ENCODE assay signal across 12 cellular contexts in the genomic region with DNA sequence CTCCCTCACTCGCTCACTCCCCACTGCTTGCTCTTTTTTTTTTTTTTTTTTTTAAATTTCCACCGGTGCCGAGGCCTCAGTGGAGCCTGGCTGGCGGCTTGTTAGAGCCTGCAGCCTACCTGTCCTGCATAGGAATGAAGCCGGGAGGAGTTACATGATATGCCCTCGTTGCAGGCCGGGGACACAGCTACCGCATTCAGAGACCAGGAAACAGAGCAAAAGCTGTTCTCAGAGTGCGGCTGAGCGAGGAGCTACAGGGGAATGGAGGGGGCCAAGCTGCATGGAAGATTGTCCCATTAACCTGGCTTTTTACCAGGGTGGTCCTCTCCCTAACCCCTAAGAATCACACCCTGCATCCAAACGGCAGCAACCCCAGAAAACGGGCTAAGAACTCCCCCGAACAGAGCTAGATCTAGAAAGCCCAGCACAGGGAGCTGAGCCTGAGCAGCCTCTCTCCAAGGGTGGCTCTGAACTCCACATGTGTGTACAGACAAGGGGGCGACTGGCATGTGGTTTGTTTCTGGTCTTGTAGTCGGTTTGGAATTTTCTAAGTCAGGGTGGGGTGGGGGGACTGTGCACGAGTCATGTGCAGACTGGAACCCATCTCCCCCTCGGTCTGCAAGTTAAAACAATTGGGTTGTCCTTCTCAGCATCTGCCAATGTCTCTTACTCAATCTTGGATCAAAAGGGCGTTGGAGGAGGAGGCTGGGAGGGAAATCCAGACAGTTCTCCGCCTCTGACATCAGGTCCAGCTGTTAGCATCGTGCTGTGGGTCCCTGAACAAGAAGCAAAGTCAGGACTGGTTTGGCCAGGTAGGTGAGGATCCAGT.
DNase-seq lines count a peak whose midpoint lies in the region; ATAC-seq and TF ChIP-seq lines count a peak whose summit lies in the region.
"Had no signal": no experiment of that assay in that cellular context is flagged by ENCODE, and none has a peak within 500 bp of the region (broad histone marks: within the 10 kb centered on the region; RNA-seq: fewer than 3 reads in every experiment).

No MANE protein-coding gene starts in this region.

- DNase-seq in Right ventricle myocardium superior: no peak
- no peak for DNase-seq in cardiac septum (ENCODE audit: low spot score)
- DNase-seq in fibroblast of gingiva (ENCODE audit: low read depth): peak; percentile 42
- DNase-seq in mesothelial cell of epicardium (ENCODE audit: low spot score in 2 of 2, unreplicated experiment in 2 of 2): no peak
- no peak for DNase-seq in activated CD4-positive, alpha-beta memory T cell treated with anti-CD3 and anti-CD28 coated beads for 36 hours
- no peak for DNase-seq in activated T-helper 2 cell treated with anti-CD3 and anti-CD28 coated beads, Interferon-gamma antibody, Interleukin-2, Interleukin-4, amounts not matched to agents 10 μg/mL and 5 μg/mL and 100 μg/mL, durations not matched to agents 14 hours and 24 hours and 36 hours (ENCODE audit: low spot score)
- DNase-seq: activated gamma-delta T cell treated with Interleukin-2 at 50 U/mL for 16 hours, Kasumi-1, OCI-M1, uterus had no signal

- intact Hi-C loops in Right ventricle myocardium superior (cut with DNase I): no loop called here
- intact Hi-C loops in cardiac septum (cut with DNase I): no loop called here
- intact Hi-C loops in activated CD4-positive, alpha-beta memory T cell treated with anti-CD3 and anti-CD28 coated beads for 36 hours (cut with micrococcal nuclease): no loop called here
- intact Hi-C loops in activated T-helper 2 cell treated with anti-CD3 and anti-CD28 coated beads, Interferon-gamma antibody, Interleukin-2, Interleukin-4, amounts not matched to agents 10 μg/mL and 5 μg/mL and 100 μg/mL, durations not matched to agents 14 hours and 24 hours and 36 hours (cut with micrococcal nuclease): no loop called here

- no peak for TF ChIP-seq CTCF in mesothelial cell of epicardium (IDR thresholded peaks at IDR 0.05; ENCODE audit: unreplicated experiment)

- ATAC-seq in Right ventricle myocardium superior (ENCODE audit: poor library complexity): peak; percentile 67
- ATAC-seq in HG03095 (IDR thresholded peaks at IDR 0.05; ENCODE audit: unreplicated experiment): no peak
- no peak for ATAC-seq in activated CD4-positive, CD25-positive, alpha-beta regulatory T cell treated with anti-CD3 and anti-CD28 coated beads, Interleukin-2, amount 50 U/mL, for 24 hours

- H3K4me3 Mint-ChIP-seq in mesothelial cell of epicardium: no peak overlapping the region
- H3K4me3 Mint-ChIP-seq in activated CD4-positive, alpha-beta memory T cell treated with anti-CD3 and anti-CD28 coated beads for 36 hours: no peak overlapping the region
- H3K4me3 Mint-ChIP-seq in activated T-helper 2 cell treated with anti-CD3 and anti-CD28 coated beads, Interferon-gamma antibody, Interleukin-2, Interleukin-4, amounts not matched to agents 10 μg/mL and 5 μg/mL and 100 μg/mL, durations not matched to agents 14 hours and 24 hours and 36 hours (ENCODE audit: low read depth): no peak overlapping the region

- peaks cover 29% of the 10 kb centered on the region for H3K4me1 Mint-ChIP-seq in mesothelial cell of epicardium
- H3K4me1 Mint-ChIP-seq in activated CD4-positive, alpha-beta memory T cell treated with anti-CD3 and anti-CD28 coated beads for 36 hours (ENCODE audit: low read depth): no peaks in the 10 kb centered on the region
- H3K4me1 Mint-ChIP-seq in activated T-helper 2 cell treated with anti-CD3 and anti-CD28 coated beads, Interferon-gamma antibody, Interleukin-2, Interleukin-4, amounts not matched to agents 10 μg/mL and 5 μg/mL and 100 μg/mL, durations not matched to agents 14 hours and 24 hours and 36 hours (ENCODE audit: low read depth): no peaks in the 10 kb centered on the region

- POLR2A ChIA-PET in activated CD4-positive, alpha-beta memory T cell treated with anti-CD3 and anti-CD28 coated beads for 36 hours (lab: Charles Lee): no interaction called here

- no peaks in the 10 kb centered on the region for H3K36me3 Mint-ChIP-seq in mesothelial cell of epicardium
- no peaks in the 10 kb centered on the region for H3K36me3 Mint-ChIP-seq in activated CD4-positive, alpha-beta memory T cell treated with anti-CD3 and anti-CD28 coated beads for 36 hours
- H3K36me3 Mint-ChIP-seq in activated T-helper 2 cell treated with anti-CD3 and anti-CD28 coated beads, Interferon-gamma antibody, Interleukin-2, Interleukin-4, amounts not matched to agents 10 μg/mL and 5 μg/mL and 100 μg/mL, durations not matched to agents 14 hours and 24 hours and 36 hours (ENCODE audit: low read depth): no peaks in the 10 kb centered on the region

- peak overlapping the region; percentile 85 for H3K27ac Mint-ChIP-seq in mesothelial cell of epicardium
- no peak overlapping the region for H3K27ac Mint-ChIP-seq in activated CD4-positive, alpha-beta memory T cell treated with anti-CD3 and anti-CD28 coated beads for 36 hours
- no peak overlapping the region for H3K27ac Mint-ChIP-seq in activated T-helper 2 cell treated with anti-CD3 and anti-CD28 coated beads, Interferon-gamma antibody, Interleukin-2, Interleukin-4, amounts not matched to agents 10 μg/mL and 5 μg/mL and 100 μg/mL, durations not matched to agents 14 hours and 24 hours and 36 hours

- H3K9me3 Mint-ChIP-seq in mesothelial cell of epicardium: peaks cover 11% of the 10 kb centered on the region
- peaks cover 4% of the 10 kb centered on the region for H3K9me3 Mint-ChIP-seq in activated CD4-positive, alpha-beta memory T cell treated with anti-CD3 and anti-CD28 coated beads for 36 hours
- peaks cover 6% of the 10 kb centered on the region for H3K9me3 Mint-ChIP-seq in activated T-helper 2 cell treated with anti-CD3 and anti-CD28 coated beads, Interferon-gamma antibody, Interleukin-2, Interleukin-4, amounts not matched to agents 10 μg/mL and 5 μg/mL and 100 μg/mL, durations not matched to agents 14 hours and 24 hours and 36 hours

- CTCF ChIA-PET in activated CD4-positive, alpha-beta memory T cell treated with anti-CD3 and anti-CD28 coated beads for 36 hours (lab: Charles Lee): no interaction called here

- H3K27me3 Mint-ChIP-seq in mesothelial cell of epicardium (ENCODE audit: low read depth): no peaks in the 10 kb centered on the region
- H3K27me3 Mint-ChIP-seq in activated CD4-positive, alpha-beta memory T cell treated with anti-CD3 and anti-CD28 coated beads for 36 hours: no peaks in the 10 kb centered on the region
- no peaks in the 10 kb centered on the region for H3K27me3 Mint-ChIP-seq in activated T-helper 2 cell treated with anti-CD3 and anti-CD28 coated beads, Interferon-gamma antibody, Interleukin-2, Interleukin-4, amounts not matched to agents 10 μg/mL and 5 μg/mL and 100 μg/mL, durations not matched to agents 14 hours and 24 hours and 36 hours (ENCODE audit: low read depth)
